Comparison of ENCODE assay signal across 12 cellular contexts in the genomic region with DNA sequence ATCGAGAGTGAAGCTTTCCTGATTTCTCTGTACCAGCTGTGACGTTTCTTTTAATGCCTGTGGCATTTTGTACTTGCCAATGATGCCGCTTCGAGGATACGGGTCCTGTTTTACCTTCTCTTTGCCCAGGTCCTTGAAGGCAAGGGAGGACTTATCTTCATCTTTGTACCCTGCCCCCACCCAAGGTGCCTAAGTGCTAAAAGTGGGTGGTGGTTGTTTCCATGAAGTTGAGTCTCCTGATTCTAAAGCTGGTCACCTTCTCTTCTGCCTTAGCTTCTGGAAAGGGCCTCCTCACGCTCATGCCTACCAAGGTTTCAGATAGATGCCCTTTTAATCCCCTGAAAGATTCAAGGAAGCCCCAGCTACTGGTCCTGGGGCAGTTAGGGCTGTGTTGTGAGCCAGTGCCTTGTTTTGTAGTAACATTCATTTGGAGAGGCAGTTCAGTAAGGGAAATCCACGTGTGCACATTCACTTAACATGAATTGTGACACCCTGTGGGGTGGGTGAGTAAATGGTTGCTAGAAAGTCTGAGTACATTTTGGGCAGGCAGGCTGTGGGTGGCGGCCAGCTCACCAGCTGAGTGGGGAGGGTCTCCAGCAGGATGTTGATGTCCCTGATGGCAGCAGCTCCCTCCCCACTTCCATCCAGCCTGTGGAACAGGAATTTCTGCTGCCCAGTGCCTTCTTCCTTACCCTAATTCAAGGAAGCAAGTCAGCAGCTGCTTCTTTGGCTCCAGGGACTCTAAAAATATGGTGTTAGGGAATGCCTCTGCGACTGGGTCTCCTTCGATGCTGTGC. TPM values are rescaled to one million over a fixed set of nuclear protein-coding genes. Genes with fewer than 3 reads are reported as not detected.
DNase-seq lines count a peak whose midpoint lies in the region; ATAC-seq and TF ChIP-seq lines count a peak whose summit lies in the region.
"Had no signal": no experiment of that assay in that cellular context is flagged by ENCODE, and none has a peak within 500 bp of the region (broad histone marks: within the 10 kb centered on the region; RNA-seq: fewer than 3 reads in every experiment).

No MANE protein-coding gene starts in this region.

- peaks cover 94% of the 10 kb centered on the region for H3K79me2 ChIP-seq in Loucy (ENCODE audit: insufficient read depth, low read length)

- no peak overlapping the region for H3K9ac ChIP-seq in Loucy (ENCODE audit: low read depth, low read length, poor library complexity, severe bottlenecking)

- H3K9me3 ChIP-seq in Loucy (ENCODE audit: insufficient read depth, low read depth, low read length): no peaks in the 10 kb centered on the region

- peaks cover 84% of the 10 kb centered on the region for H3K4me1 Mint-ChIP-seq in activated T-helper 1 cell treated with anti-CD3 and anti-CD28 coated beads, Interleukin-12 subunit alpha, Interleukin-12 subunit beta, Interleukin-2, Interleukin-4 antibody, amounts not matched to agents 30 ng/mL and 10 ng/mL and 1 ng/mL, durations not matched to agents 14 hours and 24 hours and 36 hours (ENCODE audit: low read depth)

- ATAC-seq in stimulated activated naive CD8-positive, alpha-beta T cell treated with anti-CD3 and anti-CD28 coated beads, Interleukin-15, Interleukin-2, amounts not matched to agents 100 U/mL and 50 U/mL, for 24 hours: peak; percentile 7
- ATAC-seq in HG03469 (IDR thresholded peaks at IDR 0.05; ENCODE audit: unreplicated experiment): no peak

- peak overlapping the region; percentile 11 for H3K4me3 ChIP-seq in Loucy (ENCODE audit: low read length, poor library complexity, severe bottlenecking)
- H3K4me3 ChIP-seq: PC-9 had no signal

- peak overlapping the region; percentile 98 for H3K4me3 Mint-ChIP-seq in activated T-helper 1 cell treated with anti-CD3 and anti-CD28 coated beads, Interleukin-12 subunit alpha, Interleukin-12 subunit beta, Interleukin-2, Interleukin-4 antibody, amounts not matched to agents 30 ng/mL and 10 ng/mL and 1 ng/mL, durations not matched to agents 14 hours and 24 hours and 36 hours

- no peak for TF ChIP-seq CTCF in Loucy (conservative IDR thresholded peaks at IDR 0.05; ENCODE audit: low read length)

- peaks cover 93% of the 10 kb centered on the region for H3K36me3 Mint-ChIP-seq in activated T-helper 1 cell treated with anti-CD3 and anti-CD28 coated beads, Interleukin-12 subunit alpha, Interleukin-12 subunit beta, Interleukin-2, Interleukin-4 antibody, amounts not matched to agents 30 ng/mL and 10 ng/mL and 1 ng/mL, durations not matched to agents 14 hours and 24 hours and 36 hours (ENCODE audit: low read depth)

- H3F3A ChIP-seq in Loucy (ENCODE audit: low read depth): no peaks in the 10 kb centered on the region

- peaks cover 5% of the 10 kb centered on the region for H3K9me3 Mint-ChIP-seq in activated T-helper 1 cell treated with anti-CD3 and anti-CD28 coated beads, Interleukin-12 subunit alpha, Interleukin-12 subunit beta, Interleukin-2, Interleukin-4 antibody, amounts not matched to agents 30 ng/mL and 10 ng/mL and 1 ng/mL, durations not matched to agents 14 hours and 24 hours and 36 hours

- H3K4me2 ChIP-seq in Loucy (ENCODE audit: low read depth, low read length, poor library complexity, severe bottlenecking): peak overlapping the region; percentile 91
- H3K4me2 ChIP-seq: PC-9 had no signal

- no peaks in the 10 kb centered on the region for H3K9me2 ChIP-seq in Loucy (replicated peaks; ENCODE audit: low read depth, low read length)

- H3K27ac Mint-ChIP-seq in activated T-helper 1 cell treated with anti-CD3 and anti-CD28 coated beads, Interleukin-12 subunit alpha, Interleukin-12 subunit beta, Interleukin-2, Interleukin-4 antibody, amounts not matched to agents 30 ng/mL and 10 ng/mL and 1 ng/mL, durations not matched to agents 14 hours and 24 hours and 36 hours: peak overlapping the region; percentile 99

- no peaks in the 10 kb centered on the region for H3K27me3 ChIP-seq in Loucy (ENCODE audit: insufficient read depth, low read length, poor library complexity, severe bottlenecking)

- peaks cover 81% of the 10 kb centered on the region for H3K4me1 ChIP-seq in Loucy (ENCODE audit: insufficient read depth, low read length, poor library complexity, severe bottlenecking)

- intact Hi-C loops in activated T-helper 1 cell treated with anti-CD3 and anti-CD28 coated beads, Interleukin-12 subunit alpha, Interleukin-12 subunit beta, Interleukin-2, Interleukin-4 antibody, amounts not matched to agents 30 ng/mL and 10 ng/mL and 1 ng/mL, durations not matched to agents 14 hours and 24 hours and 36 hours (cut with micrococcal nuclease): loop anchor here (5.0 to 10.0 kb wide), 2 partner anchors 240 to 1343 kb away; a partner anchor contains a TSS

- peaks cover 24% of the 10 kb centered on the region; the same call in 1 of the 2 replicates for H3K36me3 ChIP-seq in Loucy (ENCODE audit: insufficient read depth, low read length)

- H2AFZ ChIP-seq in Loucy (ENCODE audit: low read length): no peak overlapping the region
- H2AFZ ChIP-seq: PC-9 had no signal

- H3K27me3 Mint-ChIP-seq in activated T-helper 1 cell treated with anti-CD3 and anti-CD28 coated beads, Interleukin-12 subunit alpha, Interleukin-12 subunit beta, Interleukin-2, Interleukin-4 antibody, amounts not matched to agents 30 ng/mL and 10 ng/mL and 1 ng/mL, durations not matched to agents 14 hours and 24 hours and 36 hours (ENCODE audit: insufficient read depth): no peaks in the 10 kb centered on the region

- DNase-seq in activated T-helper 1 cell treated with anti-CD3 and anti-CD28 coated beads, Interleukin-12 subunit alpha, Interleukin-12 subunit beta, Interleukin-2, Interleukin-4 antibody, amounts not matched to agents 30 ng/mL and 10 ng/mL and 1 ng/mL, durations not matched to agents 14 hours and 24 hours and 36 hours (ENCODE audit: low spot score): no peak
- DNase-seq in iris pigment epithelial cell (ENCODE audit: low read depth) (peak; percentile 9), LoVo (ENCODE audit: low spot score) (no peak), HT-29 (ENCODE audit: low spot score) (no peak), NCI-H2196 treated with DMSO at 0.1 percent for 48 hours (lab: John Stamatoyannopoulos, UW; ENCODE audit: unreplicated experiment) (no peak)
- no peak for DNase-seq in stimulated activated naive CD8-positive, alpha-beta T cell treated with anti-CD3 and anti-CD28 coated beads, Interleukin-15, Interleukin-2, amounts not matched to agents 100 U/mL and 50 U/mL, for 24 hours
- DNase-seq: dermis blood vessel endothelial cell, NCI-H1694, occipital lobe, PC-9 had no signal

- H4K20me1 ChIP-seq in Loucy (ENCODE audit: insufficient read depth, low read length, poor library complexity, severe bottlenecking): peaks cover 65% of the 10 kb centered on the region

RNA-seq across cellular contexts. Expression of a gene that starts 6.2 kb away (rescaled TPM):
- total RNA-seq in activated T-helper 1 cell treated with anti-CD3 and anti-CD28 coated beads, Interleukin-12 subunit alpha, Interleukin-12 subunit beta, Interleukin-2, Interleukin-4 antibody, amounts not matched to agents 30 ng/mL and 10 ng/mL and 1 ng/mL, durations not matched to agents 14 hours and 24 hours and 36 hours: 306 and 313 TPM in 2 replicates
- total RNA-seq in HT-29 (2014; rRNA removed; shearing (Covaris generic)): 0.10 and 0.42 TPM in 2 replicates

Comparison
In these comparisons a context has a peak if more than half of its experiments do, and no peak if none do; other contexts are left out.
1. RNA of a gene that starts 6.2 kb away (total RNA-seq): 306 to 313 TPM in activated T-helper 1 cell treated with anti-CD3 and anti-CD28 coated beads, Interleukin-12 subunit alpha, Interleukin-12 subunit beta, Interleukin-2, Interleukin-4 antibody, amounts not matched to agents 30 ng/mL and 10 ng/mL and 1 ng/mL, durations not matched to agents 14 hours and 24 hours and 36 hours; 0.10 to 0.42 TPM in HT-29; every median in the first group is over 100 times any median in the second.